In genomic region chr18:69897397-69898108, GRCh38 we compare ENCODE assay signal across 11 cellular contexts. TPM values are rescaled to one million over a fixed set of nuclear protein-coding genes. Genes with fewer than 3 reads are reported as not detected.
A peak's percentile ranks its signal among the peaks of the same experiment; 100 is the strongest.
DNase-seq lines count a peak whose midpoint lies in the region; ATAC-seq and TF ChIP-seq lines count a peak whose summit lies in the region.
"Had no signal": no experiment of that assay in that cellular context is flagged by ENCODE, and none has a peak within 500 bp of the region (broad histone marks: within the 10 kb centered on the region; RNA-seq: fewer than 3 reads in every experiment).

No MANE protein-coding gene starts in this region.

- H3K9me3 Mint-ChIP-seq in CD8-positive, alpha-beta T cell, result no peaks in the 10 kb centered on the region
- H3K9me3 Mint-ChIP-seq in activated T-helper 17 cell treated with anti-CD3 and anti-CD28 coated beads, Interleukin-2, amount 50 U/mL, for 72 hours, result peaks cover 3% of the 10 kb centered on the region

- peaks cover 12% of the 10 kb centered on the region for H3K36me3 ChIP-seq in CD8-positive, alpha-beta T cell (ENCODE audit: insufficient read depth, low read length)
- H3K36me3 ChIP-seq in WERI-Rb-1, result no peaks in the 10 kb centered on the region
- H3K36me3 ChIP-seq: esophagus squamous epithelium had no signal

- H3K9me3 ChIP-seq in CD8-positive, alpha-beta T cell (ENCODE audit: low read length), result no peaks in the 10 kb centered on the region
- no peaks in the 10 kb centered on the region for H3K9me3 ChIP-seq in WERI-Rb-1 (ENCODE audit: severe bottlenecking)
- H3K9me3 ChIP-seq: esophagus squamous epithelium had no signal

- peaks cover 31% of the 10 kb centered on the region for H3K4me1 ChIP-seq in CD8-positive, alpha-beta T cell (ENCODE audit: insufficient read depth, low read length)
- H3K4me1 ChIP-seq: esophagus squamous epithelium had no signal

- intact Hi-C loops in CD8-positive, alpha-beta T cell (cut with DNase I, micrococcal nuclease), result loop anchor here (1.0 to 10.0 kb wide), 8 partner anchors 8 to 1183 kb away; partner anchors contain the start of gene TMX3 (in 1 of the 2)

- CTCF ChIA-PET in CD8-positive, alpha-beta T cell (lab: Charles Lee), result interaction anchor here (1.1 to 2.5 kb wide), 4 partner anchors 10 to 71 kb away, joined by 3 to 8 read pairs (median 6); no protein-coding TSS in a partner anchor

- peak overlapping the region; percentile 82 for H3K4me3 Mint-ChIP-seq in CD8-positive, alpha-beta T cell
- H3K4me3 Mint-ChIP-seq in activated T-helper 17 cell treated with anti-CD3 and anti-CD28 coated beads, Interleukin-2, amount 50 U/mL, for 72 hours, result peak overlapping the region; percentile 84

- H3K4me1 Mint-ChIP-seq in CD8-positive, alpha-beta T cell (ENCODE audit: low read depth), result peaks cover 73% of the 10 kb centered on the region
- peaks cover 57% of the 10 kb centered on the region for H3K4me1 Mint-ChIP-seq in activated T-helper 17 cell treated with anti-CD3 and anti-CD28 coated beads, Interleukin-2, amount 50 U/mL, for 72 hours

- peak overlapping the region; percentile 25 for H3K4me3 ChIP-seq in CD8-positive, alpha-beta T cell (ENCODE audit: low read depth, low read length)
- H3K4me3 ChIP-seq in WERI-Rb-1 (ENCODE audit: low read depth, low read length), result no peak overlapping the region
- H3K4me3 ChIP-seq: esophagus squamous epithelium had no signal

- no peaks in the 10 kb centered on the region for H3K27me3 ChIP-seq in CD8-positive, alpha-beta T cell (ENCODE audit: insufficient read depth, low read length)
- H3K27me3 ChIP-seq in WERI-Rb-1 (ENCODE audit: insufficient read depth, low read depth, severe bottlenecking), result no peaks in the 10 kb centered on the region
- H3K27me3 ChIP-seq: esophagus squamous epithelium had no signal

- TF ChIP-seq CTCF in CD8-positive, alpha-beta T cell (IDR thresholded peaks at IDR 0.05), result no peak
- TF ChIP-seq CTCF in WERI-Rb-1 (IDR thresholded peaks at IDR 0.05; ENCODE audit: low read depth, low read length), result no peak

- peak; percentile 49 for ATAC-seq in CD8-positive, alpha-beta T cell
- ATAC-seq in GM19395 (IDR thresholded peaks at IDR 0.05; ENCODE audit: unreplicated experiment), result peak; percentile 64
- ATAC-seq in HG03175 (IDR thresholded peaks at IDR 0.05; ENCODE audit: unreplicated experiment), result peak; percentile 28
- ATAC-seq in activated T-helper 17 cell treated with anti-CD3 and anti-CD28 coated beads, Interleukin-2, amount 50 U/mL, for 72 hours (replicated peaks), result peak; percentile 55

- H3K27ac Mint-ChIP-seq in CD8-positive, alpha-beta T cell, result peak overlapping the region; percentile 94
- peak overlapping the region; percentile 98 for H3K27ac Mint-ChIP-seq in activated T-helper 17 cell treated with anti-CD3 and anti-CD28 coated beads, Interleukin-2, amount 50 U/mL, for 72 hours

- H3K27me3 Mint-ChIP-seq in CD8-positive, alpha-beta T cell (ENCODE audit: low read depth), result no peaks in the 10 kb centered on the region
- no peaks in the 10 kb centered on the region for H3K27me3 Mint-ChIP-seq in activated T-helper 17 cell treated with anti-CD3 and anti-CD28 coated beads, Interleukin-2, amount 50 U/mL, for 72 hours

- peaks cover 45% of the 10 kb centered on the region for H3K36me3 Mint-ChIP-seq in CD8-positive, alpha-beta T cell
- peaks cover 96% of the 10 kb centered on the region for H3K36me3 Mint-ChIP-seq in activated T-helper 17 cell treated with anti-CD3 and anti-CD28 coated beads, Interleukin-2, amount 50 U/mL, for 72 hours (ENCODE audit: low read depth)

- peak overlapping the region; percentile 25 for H3K27ac ChIP-seq in CD8-positive, alpha-beta T cell (ENCODE audit: low read depth, low read length)
- no peak overlapping the region for H3K27ac ChIP-seq in WERI-Rb-1
- H3K27ac ChIP-seq: esophagus squamous epithelium had no signal

- DNase-seq in CD8-positive, alpha-beta T cell, result peak in 4 of 7 experiments; percentile 24 to 55 (median 39)
- no peak for DNase-seq in retina
- no peak for DNase-seq in amniotic stem cell (lab: John Stamatoyannopoulos, UW)
- DNase-seq in WERI-Rb-1, result no peak
- no peak for DNase-seq in HuH-7.5 (ENCODE audit: low spot score)
- DNase-seq: activated CD8-positive, alpha-beta memory T cell treated with anti-CD3 and anti-CD28 coated beads, Interleukin-2, amount 50 U/mL, for 4 hours; DMS53; esophagus squamous epithelium had no signal

- POLR2A ChIA-PET in CD8-positive, alpha-beta T cell (lab: Charles Lee), result interaction anchor here (1.2 to 3.5 kb wide), 2 partner anchors 13 to 39 kb away, joined by 6 to 18 read pairs; no protein-coding TSS in a partner anchor

RNA-seq across cellular contexts. Expression of gene CD226, which starts 50.1 kb away (rescaled TPM):
- 10 to 100 TPM; 20.1 TPM for total RNA-seq in CD8-positive, alpha-beta T cell
- 100 to 1,000 TPM; 136 to 146 TPM for total RNA-seq in activated T-helper 17 cell treated with anti-CD3 and anti-CD28 coated beads, Interleukin-2, amount 50 U/mL, for 72 hours

Comparison
In these comparisons a context has a peak if more than half of its experiments do, and no peak if none do; other contexts are left out.
1. DNase-seq: peak in CD8-positive, alpha-beta T cell (4 of 7); none in retina (single experiment), amniotic stem cell (single experiment), WERI-Rb-1 (single experiment) and HuH-7.5 (single experiment).
2. RNA of gene CD226, which starts 50.1 kb away (total RNA-seq): 136 to 146 TPM in activated T-helper 17 cell treated with anti-CD3 and anti-CD28 coated beads, Interleukin-2, amount 50 U/mL, for 72 hours; 20.1 TPM in CD8-positive, alpha-beta T cell; every median in the first group is over 4 times any median in the second.
3. Peak in every context shown above with its lines, with median percentiles within 50 percentile points of each other: ATAC-seq.